8 cellular contexts compared by ENCODE assay signal in the genomic region with DNA sequence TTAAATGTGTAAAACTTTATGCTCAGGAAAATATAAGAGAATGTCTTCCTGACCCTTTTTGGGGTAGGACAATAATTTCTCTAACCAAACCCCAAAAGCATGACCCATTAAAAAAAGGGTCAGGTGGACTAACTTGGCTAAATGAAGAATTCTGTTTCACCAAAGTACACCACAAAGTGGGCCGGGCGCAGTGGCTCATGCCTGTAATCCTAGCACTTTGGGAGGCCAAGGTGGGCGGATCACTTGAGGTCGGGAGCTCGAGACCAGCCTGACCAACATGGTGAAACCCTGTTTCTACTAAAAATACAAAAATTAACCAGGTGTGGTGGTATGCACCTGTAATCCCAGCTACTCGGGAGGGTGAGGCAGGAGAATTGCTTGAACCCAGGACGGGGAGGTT. TPM values are rescaled to one million over a fixed set of nuclear protein-coding genes. Genes with fewer than 3 reads are reported as not detected.
A peak's percentile ranks its signal among the peaks of the same experiment; 100 is the strongest.
DNase-seq lines count a peak whose midpoint lies in the region; ATAC-seq, FAIRE-seq and TF ChIP-seq lines count a peak whose summit lies in the region.
"Not testable (repeated sequence)": the region's sequence is repeated elsewhere in the genome, so short reads cannot be mapped to it uniquely, and the experiment has no call there.
"Had no signal": no experiment of that assay in that cellular context is flagged by ENCODE, and none has a peak within 500 bp of the region (broad histone marks: within the 10 kb centered on the region; RNA-seq: fewer than 3 reads in every experiment).

No MANE protein-coding gene starts in this region.

- not testable (repeated sequence) for H3K9ac ChIP-seq in HepG2 (ENCODE audit: insufficient read depth, low read depth, low read length)

- TF ChIP-seq EP300 in HepG2 (IDR thresholded peaks at IDR 0.05; ENCODE audit: low read depth in 2 of 2, low read length in 2 of 2); HepG2 (CRISPR knock-in tag; IDR thresholded peaks at IDR 0.05; ENCODE audit: borderline replicate concordance): not testable (repeated sequence)

- H3K4me3 Mint-ChIP-seq in CD8-positive, alpha-beta memory T cell = peak overlapping the region in 4 of 7 donors; percentile 18 to 86 (median 33)
- H3K4me3 Mint-ChIP-seq in T-cell (peak overlapping the region in 2 of 3 donors; percentile 30 to 31), neural crest cell (peak overlapping the region; percentile 61)
- not testable (repeated sequence) for H3K4me3 Mint-ChIP-seq in activated naive CD8-positive, alpha-beta T cell

- H3K27ac ChIP-seq in CD8-positive, alpha-beta memory T cell (ENCODE audit: low read depth, low read length); HepG2 (ENCODE audit: extremely low read length, insufficient read depth, low read length): not testable (repeated sequence)

- TF ChIP-seq RAD21 in HepG2 (CRISPR knock-in tag; IDR thresholded peaks at IDR 0.05) = not testable (repeated sequence)

- in situ Hi-C loops in HepG2 (cut with HindIII; ENCODE audit: extremely low pct_ligation_motif_present, low pct_unique_long_range_greater_than_20kb) = not testable (repeated sequence)

- POLR2A ChIA-PET in CD8-positive, alpha-beta memory T cell (lab: Charles Lee); T-cell (lab: Charles Lee); HepG2 (lab: Yijun Ruan, JAX): not testable (repeated sequence)

- not testable (repeated sequence) for H3K36me3 ChIP-seq in CD8-positive, alpha-beta memory T cell (ENCODE audit: insufficient read depth, low read length); HepG2 (replicated peaks in 1 of 2; ENCODE audit: control insufficient read depth in 1 of 2, insufficient read depth in 2 of 2, low read length in 2 of 2)

- H3K36me3 Mint-ChIP-seq in CD8-positive, alpha-beta memory T cell = peaks cover 0 to 19% (median 3%) of the 10 kb centered on the region in 3 donors
- peaks cover 20% of the 10 kb centered on the region for H3K36me3 Mint-ChIP-seq in T-cell
- not testable (repeated sequence) for H3K36me3 Mint-ChIP-seq in activated naive CD8-positive, alpha-beta T cell; neural crest cell (ENCODE audit: low read depth)

- intact Hi-C loops in HepG2 (cut with micrococcal nuclease; ENCODE audit: unreplicated experiment) = not testable (repeated sequence)

- not testable (repeated sequence) for H3K27me3 ChIP-seq in CD8-positive, alpha-beta memory T cell (ENCODE audit: insufficient read depth, low read length, poor library complexity, severe bottlenecking); HepG2 (ENCODE audit: control insufficient read depth in 1 of 2, insufficient read depth in 2 of 2, low read length in 2 of 2)

- H3K4me1 Mint-ChIP-seq in CD8-positive, alpha-beta memory T cell = peaks cover 17 to 35% (median 23%) of the 10 kb centered on the region in 3 donors
- H3K4me1 Mint-ChIP-seq in T-cell = peaks cover 19 to 44% (median 30%) of the 10 kb centered on the region in 3 donors
- H3K4me1 Mint-ChIP-seq in activated naive CD8-positive, alpha-beta T cell (ENCODE audit: low read depth) = peaks cover 30% of the 10 kb centered on the region
- not testable (repeated sequence) for H3K4me1 Mint-ChIP-seq in neural crest cell

- not testable (repeated sequence) for DNase-seq in CD8-positive, alpha-beta memory T cell; T-cell; HepG2 (ENCODE audit: low spot score); neural crest cell (ENCODE audit: low read depth, low spot score)
- peak; percentile 22 for DNase-seq in activated CD8-positive, alpha-beta memory T cell treated with anti-CD3 and anti-CD28 coated beads, Interleukin-2, amount 50 U/mL, for 48 hours
- DNase-seq in stimulated activated CD8-positive, alpha-beta memory T cell treated with anti-CD3 and anti-CD28 coated beads, Interleukin-4, amount 100 ng/mL, for 48 hours = peak; percentile 19

- TF ChIP-seq POLR2A in HepG2 (IDR thresholded peaks at IDR 0.05; ENCODE audit: insufficient read depth in 1 of 2, low read depth in 2 of 2, low read length in 2 of 2) = not testable (repeated sequence)

- H4K20me1 ChIP-seq in HepG2 (ENCODE audit: insufficient read depth, low read length) = not testable (repeated sequence)

- not testable (repeated sequence) for TF ChIP-seq CTCF in HepG2 (CRISPR knock-in tag; IDR thresholded peaks at IDR 0.05); neural crest cell (conservative IDR thresholded peaks at IDR 0.05)

- 99% methylated on average over 7 of the region's 7 CpGs for WGBS in HepG2 (ENCODE audit: low lambda C conversion rate)

- peaks cover 11% of the 10 kb centered on the region for H3K79me2 ChIP-seq in HepG2 (ENCODE audit: insufficient read depth, low read length)

- not testable (repeated sequence) for H3K27me3 Mint-ChIP-seq in CD8-positive, alpha-beta memory T cell; T-cell; activated naive CD8-positive, alpha-beta T cell; neural crest cell (ENCODE audit: low read depth)

- H3K4me1 ChIP-seq in CD8-positive, alpha-beta memory T cell (ENCODE audit: insufficient read depth, low read length) = not testable (repeated sequence)
- peaks cover 13% of the 10 kb centered on the region for H3K4me1 ChIP-seq in HepG2 (ENCODE audit: insufficient read depth, low read length)

- CTCF ChIA-PET in CD8-positive, alpha-beta memory T cell (lab: Charles Lee); T-cell (lab: Charles Lee); HepG2 (lab: Yijun Ruan, JAX; ENCODE audit: low intra/inter-chr PET ratio, low total read pairs): not testable (repeated sequence)

- not testable (repeated sequence) for FAIRE-seq in HepG2 (lab: Jason Lieb, UNC)

- H3K4me3 ChIP-seq in CD8-positive, alpha-beta memory T cell (ENCODE audit: low read length); HepG2 (replicated peaks in 1 of 3; ENCODE audit: insufficient read depth in 1 of 3, low read depth in 2 of 3, low read length in 3 of 3): not testable (repeated sequence)

- not testable (repeated sequence) for H2AFZ ChIP-seq in HepG2 (ENCODE audit: low read length)

- not testable (repeated sequence) for H3K9me3 ChIP-seq in CD8-positive, alpha-beta memory T cell (ENCODE audit: low read length); HepG2 (ENCODE audit: low read length)

- not testable (repeated sequence) for H3K4me2 ChIP-seq in HepG2 (ENCODE audit: low read depth, low read length)

- ATAC-seq in T-cell (replicated peaks in 1 of 4); HepG2: not testable (repeated sequence)

- peak overlapping the region in 1 of 8 donors; percentile 82 for H3K27ac Mint-ChIP-seq in CD8-positive, alpha-beta memory T cell
- peak overlapping the region in 1 of 2 donors; percentile 27 for H3K27ac Mint-ChIP-seq in T-cell
- peak overlapping the region; percentile 10 for H3K27ac Mint-ChIP-seq in activated naive CD8-positive, alpha-beta T cell
- H3K27ac Mint-ChIP-seq in neural crest cell (ENCODE audit: unreplicated experiment) = not testable (repeated sequence)

- H3K9me3 Mint-ChIP-seq in CD8-positive, alpha-beta memory T cell; T-cell; activated naive CD8-positive, alpha-beta T cell (ENCODE audit: low read depth); neural crest cell: not testable (repeated sequence)

- BruUV-seq in HepG2 (replicated peaks; lab: Mats Ljungman, UMichigan) = TSS peak; percentile 7

RNA-seq across cellular contexts. Expression of a gene that starts 3.1 kb away (rescaled TPM):
- 10 to 100 TPM; 29.7 to 29.9 TPM for total RNA-seq in CD8-positive, alpha-beta memory T cell
- polyA plus RNA-seq in CD8-positive, alpha-beta memory T cell = 47.5 TPM
- 100 to 1,000 TPM in 3 of 5 donors, 10 to 100 TPM in 2; 77.7 to 202 (median 128) TPM for total RNA-seq in T-cell
- total RNA-seq in HepG2 (2016; rRNA removed; fragmentation: Illumina TruSeq; extraction: Trizol) = 10.2 and 14.1 TPM in 2 replicates
- 6.4 and 6.9 TPM in 2 replicates for total RNA-seq in HepG2 (2016; cell fraction: cytosol; rRNA removed; fragmentation: Illumina TruSeq; extraction: Trizol; ENCODE audit: low read depth)
- 8.0 and 14.4 TPM in 2 replicates for total RNA-seq in HepG2 (2016; cell fraction: insoluble cytoplasmic fraction; rRNA removed; fragmentation: Illumina TruSeq; extraction: Trizol)
- total RNA-seq in HepG2 (2016; cell fraction: membrane; rRNA removed; fragmentation: Illumina TruSeq; extraction: Trizol) = 9.4 and 10.0 TPM in 2 replicates
- total RNA-seq in HepG2 (2016; cell fraction: nucleus; rRNA removed; fragmentation: Illumina TruSeq; extraction: Trizol) = 15.3 and 21.0 TPM in 2 replicates
- 19.7 and 25.8 TPM in 2 replicates for polyA plus RNA-seq in HepG2 (2011; rRNA removed)
- polyA plus RNA-seq in HepG2 (2011; cell fraction: cytosol; rRNA removed) = 14.2 and 15.2 TPM in 2 replicates
- polyA plus RNA-seq in HepG2 (2011; cell fraction: nucleus; rRNA removed) = 73.9 and 74.2 TPM in 2 replicates
- 16.8 and 19.4 TPM in 2 replicates for polyA plus RNA-seq in HepG2 (2012)
- 2.0 TPM in 2 replicates for polyA plus RNA-seq in HepG2 (2016; cell fraction: cytosol; fragmentation: Illumina TruSeq; extraction: Trizol; ENCODE audit: low read depth)
- 10.1 and 12.8 TPM in 2 replicates for polyA plus RNA-seq in HepG2 (2016; cell fraction: insoluble cytoplasmic fraction; fragmentation: Illumina TruSeq; extraction: Trizol; ENCODE audit: low read depth)
- 5.9 and 6.3 TPM in 2 replicates for polyA plus RNA-seq in HepG2 (2016; cell fraction: membrane; fragmentation: Illumina TruSeq; extraction: Trizol; ENCODE audit: low read depth)
- 59.0 and 64.5 TPM in 2 replicates for polyA plus RNA-seq in HepG2 (2016; cell fraction: nucleus; fragmentation: Illumina TruSeq; extraction: Trizol; ENCODE audit: insufficient read depth, low read depth)
- 23.7 and 29.9 TPM in 2 replicates for polyA minus RNA-seq in HepG2 (2011; rRNA and poly(A)+ RNA removed; ENCODE audit: low replicate concordance)
- 12.5 and 12.9 TPM in 2 replicates for polyA minus RNA-seq in HepG2 (2011; cell fraction: cytosol; rRNA and poly(A)+ RNA removed)
- polyA minus RNA-seq in HepG2 (2011; cell fraction: nucleus; rRNA and poly(A)+ RNA removed) = 19.1 and 24.4 TPM in 2 replicates
- total RNA-seq in neural crest cell = 96.3 and 99.0 TPM in 2 replicates

RNA-seq across cellular contexts. Expression of a gene that starts 30.7 kb away (rescaled TPM):
- 10 to 100 TPM; 42.2 to 45.6 TPM for total RNA-seq in CD8-positive, alpha-beta memory T cell
- 18.3 TPM for polyA plus RNA-seq in CD8-positive, alpha-beta memory T cell
- 10 to 100 TPM; 38.0 to 54.3 (median 43.7) TPM for total RNA-seq in T-cell
- 12.4 and 15.1 TPM in 2 replicates for total RNA-seq in HepG2 (2016; rRNA removed; fragmentation: Illumina TruSeq; extraction: Trizol)
- total RNA-seq in HepG2 (2016; cell fraction: cytosol; rRNA removed; fragmentation: Illumina TruSeq; extraction: Trizol; ENCODE audit: low read depth) = 2.3 and 3.1 TPM in 2 replicates
- 9.4 and 16.6 TPM in 2 replicates for total RNA-seq in HepG2 (2016; cell fraction: insoluble cytoplasmic fraction; rRNA removed; fragmentation: Illumina TruSeq; extraction: Trizol)
- total RNA-seq in HepG2 (2016; cell fraction: membrane; rRNA removed; fragmentation: Illumina TruSeq; extraction: Trizol) = 3.6 and 4.3 TPM in 2 replicates
- 11.2 TPM in 2 replicates for total RNA-seq in HepG2 (2016; cell fraction: nucleus; rRNA removed; fragmentation: Illumina TruSeq; extraction: Trizol)
- 3.6 and 3.9 TPM in 2 replicates for polyA plus RNA-seq in HepG2 (2011; rRNA removed)
- polyA plus RNA-seq in HepG2 (2011; cell fraction: cytosol; rRNA removed) = 3.1 TPM in 2 replicates
- polyA plus RNA-seq in HepG2 (2011; cell fraction: nucleus; rRNA removed) = 20.3 and 22.5 TPM in 2 replicates
- 15.9 and 17.5 TPM in 2 replicates for polyA plus RNA-seq in HepG2 (2012)
- 1.4 and 2.2 TPM in 2 replicates for polyA plus RNA-seq in HepG2 (2016; cell fraction: cytosol; fragmentation: Illumina TruSeq; extraction: Trizol; ENCODE audit: low read depth)
- 21.8 and 26.2 TPM in 2 replicates for polyA plus RNA-seq in HepG2 (2016; cell fraction: insoluble cytoplasmic fraction; fragmentation: Illumina TruSeq; extraction: Trizol; ENCODE audit: low read depth)
- polyA plus RNA-seq in HepG2 (2016; cell fraction: membrane; fragmentation: Illumina TruSeq; extraction: Trizol; ENCODE audit: low read depth) = 4.1 TPM in 2 replicates
- 56.5 and 61.8 TPM in 2 replicates for polyA plus RNA-seq in HepG2 (2016; cell fraction: nucleus; fragmentation: Illumina TruSeq; extraction: Trizol; ENCODE audit: insufficient read depth, low read depth)
- 2.6 and 3.1 TPM in 2 replicates for polyA minus RNA-seq in HepG2 (2011; rRNA and poly(A)+ RNA removed; ENCODE audit: low replicate concordance)
- polyA minus RNA-seq in HepG2 (2011; cell fraction: cytosol; rRNA and poly(A)+ RNA removed) = 2.2 and 3.0 TPM in 2 replicates
- polyA minus RNA-seq in HepG2 (2011; cell fraction: nucleus; rRNA and poly(A)+ RNA removed) = 3.1 and 3.4 TPM in 2 replicates
- total RNA-seq in neural crest cell = 32.1 and 34.1 TPM in 2 replicates

RNA-seq across cellular contexts. Expression of a gene that starts 34.6 kb away (rescaled TPM):
- total RNA-seq in CD8-positive, alpha-beta memory T cell = 10 to 100 TPM; 68.8 to 70.7 TPM
- 18.4 TPM for polyA plus RNA-seq in CD8-positive, alpha-beta memory T cell
- total RNA-seq in T-cell (100 to 1,000 TPM; 109 to 243 (median 182) TPM), HepG2 (2016; rRNA removed; fragmentation: Illumina TruSeq; extraction: Trizol) (4.7 and 17.9 TPM in 2 replicates), neural crest cell (47.8 and 48.9 TPM in 2 replicates)
- 26.1 and 31.2 TPM in 2 replicates for total RNA-seq in HepG2 (2016; cell fraction: cytosol; rRNA removed; fragmentation: Illumina TruSeq; extraction: Trizol; ENCODE audit: low read depth)
- total RNA-seq in HepG2 (2016; cell fraction: insoluble cytoplasmic fraction; rRNA removed; fragmentation: Illumina TruSeq; extraction: Trizol) = 4.9 and 21.2 TPM in 2 replicates
- 6.7 TPM in 2 replicates for total RNA-seq in HepG2 (2016; cell fraction: membrane; rRNA removed; fragmentation: Illumina TruSeq; extraction: Trizol)
- 29.5 and 30.0 TPM in 2 replicates for total RNA-seq in HepG2 (2016; cell fraction: nucleus; rRNA removed; fragmentation: Illumina TruSeq; extraction: Trizol)
- polyA plus RNA-seq in HepG2 (2011; rRNA removed) = 11.2 and 14.2 TPM in 2 replicates
- 2.1 and 5.1 TPM in 2 replicates for polyA plus RNA-seq in HepG2 (2011; cell fraction: cytosol; rRNA removed)
- polyA plus RNA-seq in HepG2 (2011; cell fraction: nucleus; rRNA removed) = 158 and 182 TPM in 2 replicates
- polyA plus RNA-seq in HepG2 (2012) = 22.5 and 32.0 TPM in 2 replicates
- 3.1 and 4.1 TPM in 2 replicates for polyA plus RNA-seq in HepG2 (2016; cell fraction: cytosol; fragmentation: Illumina TruSeq; extraction: Trizol; ENCODE audit: low read depth)
- 7.1 and 9.9 TPM in 2 replicates for polyA plus RNA-seq in HepG2 (2016; cell fraction: insoluble cytoplasmic fraction; fragmentation: Illumina TruSeq; extraction: Trizol; ENCODE audit: low read depth)
- polyA plus RNA-seq in HepG2 (2016; cell fraction: membrane; fragmentation: Illumina TruSeq; extraction: Trizol; ENCODE audit: low read depth) = 3.9 and 4.2 TPM in 2 replicates
- polyA plus RNA-seq in HepG2 (2016; cell fraction: nucleus; fragmentation: Illumina TruSeq; extraction: Trizol; ENCODE audit: insufficient read depth, low read depth) = 134 and 148 TPM in 2 replicates
- polyA minus RNA-seq in HepG2 (2011; rRNA and poly(A)+ RNA removed; ENCODE audit: low replicate concordance) = 8.3 and 9.0 TPM in 2 replicates
- polyA minus RNA-seq in HepG2 (2011; cell fraction: cytosol; rRNA and poly(A)+ RNA removed) = 64.2 and 65.9 TPM in 2 replicates
- polyA minus RNA-seq in HepG2 (2011; cell fraction: nucleus; rRNA and poly(A)+ RNA removed) = 24.2 and 24.7 TPM in 2 replicates

RNA-seq across cellular contexts. Expression of a gene that starts 57.6 kb away (rescaled TPM):
- 1 to 10 TPM; 2.1 to 2.9 TPM for total RNA-seq in CD8-positive, alpha-beta memory T cell
- polyA plus RNA-seq in CD8-positive, alpha-beta memory T cell = 3.4 TPM
- total RNA-seq in T-cell (10 to 100 TPM in 1 of 5 donors, 1 to 10 TPM in 4; 4.8 to 11.2 (median 6.8) TPM), HepG2 (2016; rRNA removed; fragmentation: Illumina TruSeq; extraction: Trizol) (0.75 and 1.0 TPM in 2 replicates), neural crest cell (1.7 and 2.3 TPM in 2 replicates)
- 1.0 and 1.4 TPM in 2 replicates for total RNA-seq in HepG2 (2016; cell fraction: cytosol; rRNA removed; fragmentation: Illumina TruSeq; extraction: Trizol; ENCODE audit: low read depth)
- 0.46 and 1.8 TPM in 2 replicates for total RNA-seq in HepG2 (2016; cell fraction: insoluble cytoplasmic fraction; rRNA removed; fragmentation: Illumina TruSeq; extraction: Trizol)
- 1.1 and 1.5 TPM in 2 replicates for total RNA-seq in HepG2 (2016; cell fraction: membrane; rRNA removed; fragmentation: Illumina TruSeq; extraction: Trizol)
- total RNA-seq in HepG2 (2016; cell fraction: nucleus; rRNA removed; fragmentation: Illumina TruSeq; extraction: Trizol) = 2.1 and 2.7 TPM in 2 replicates
- polyA plus RNA-seq in HepG2 (2011; rRNA removed) = 0.61 and 2.0 TPM in 2 replicates
- polyA plus RNA-seq in HepG2 (2011; cell fraction: cytosol; rRNA removed) = 0.92 and 1.5 TPM in 2 replicates
- 16.7 and 18.0 TPM in 2 replicates for polyA plus RNA-seq in HepG2 (2011; cell fraction: nucleus; rRNA removed)
- 0.85 and 1.5 TPM in 2 replicates for polyA plus RNA-seq in HepG2 (2012)
- 0.46 and 1.3 TPM in 2 replicates for polyA plus RNA-seq in HepG2 (2016; cell fraction: cytosol; fragmentation: Illumina TruSeq; extraction: Trizol; ENCODE audit: low read depth)
- 0.38 and 0.46 TPM in 2 replicates for polyA plus RNA-seq in HepG2 (2016; cell fraction: insoluble cytoplasmic fraction; fragmentation: Illumina TruSeq; extraction: Trizol; ENCODE audit: low read depth)
- 0.78 and 1.4 TPM in 2 replicates for polyA plus RNA-seq in HepG2 (2016; cell fraction: membrane; fragmentation: Illumina TruSeq; extraction: Trizol; ENCODE audit: low read depth)
- 0.47 and 1.1 TPM in 2 replicates for polyA plus RNA-seq in HepG2 (2016; cell fraction: nucleus; fragmentation: Illumina TruSeq; extraction: Trizol; ENCODE audit: insufficient read depth, low read depth)
- 0.54 and 0.75 TPM in 2 replicates for polyA minus RNA-seq in HepG2 (2011; rRNA and poly(A)+ RNA removed; ENCODE audit: low replicate concordance)
- 0.79 TPM in 1 of 2 replicates, not detected in the other for polyA minus RNA-seq in HepG2 (2011; cell fraction: cytosol; rRNA and poly(A)+ RNA removed)
- polyA minus RNA-seq in HepG2 (2011; cell fraction: nucleus; rRNA and poly(A)+ RNA removed) = 0.77 and 1.4 TPM in 2 replicates
- total RNA-seq: A172 had no signal
